In genomic region chr5:120632430-120632829, GRCh38 we compare ENCODE assay signal across 29 cellular contexts.
"Had no signal": no experiment of that assay in that cellular context is flagged by ENCODE, and none has a peak within 500 bp of the region (broad histone marks: within the 10 kb centered on the region; RNA-seq: fewer than 3 reads in every experiment).

No MANE protein-coding gene starts in this region.

- H3K27me3 ChIP-seq: stomach, suprapubic skin, testis, thyroid gland, tibial artery, tibial nerve, transverse colon, upper lobe of left lung, upper lobe of right lung, uterus, vagina had no signal

- H3K27me3 Mint-ChIP-seq: stimulated activated memory B cell treated with anti-CD40 and anti-IgM and Interleukin-4, amounts not matched to agents 10 μg/mL and 1 μg/mL and 100 μg/mL, for 72 hours; stimulated activated naive B cell treated with anti-CD40 and anti-IgM and Interleukin-4, amounts not matched to agents 10 μg/mL and 1 μg/mL and 100 μg/mL, for 72 hours; stimulated activated naive CD8-positive, alpha-beta T cell treated with anti-CD3 and anti-CD28 coated beads, Interleukin-15, amount 100 ng/mL, for 72 hours; stimulated activated naive CD8-positive, alpha-beta T cell treated with anti-CD3 and anti-CD28 coated beads, Interleukin-15, Interleukin-2, amounts not matched to agents 100 ng/mL and 50 ng/mL, for 24 hours had no signal

- H3K9me3 Mint-ChIP-seq: stimulated activated naive CD8-positive, alpha-beta T cell treated with anti-CD3 and anti-CD28 coated beads, Interleukin-15, Interleukin-2, amounts not matched to agents 100 ng/mL and 50 ng/mL, for 24 hours; type B pancreatic cell had no signal

- H3K9me3 ChIP-seq: stomach, suprapubic skin, testis, thoracic aorta, thyroid gland, tibial artery, tibial nerve, transverse colon, upper lobe of left lung, upper lobe of right lung, uterus, vagina had no signal

- H3K4me3 ChIP-seq: stomach, suprapubic skin, testis, thoracic aorta, thyroid gland, tibial artery, tibial nerve, transverse colon, upper lobe of left lung, upper lobe of right lung, uterus, vagina had no signal

- H3K4me1 ChIP-seq: stomach, suprapubic skin, testis, thyroid gland, tibial artery, tibial nerve, transverse colon, upper lobe of left lung, upper lobe of right lung, uterus, vagina had no signal

- H3K27ac ChIP-seq: stomach, suprapubic skin, testis, thoracic aorta, thyroid gland, tibial artery, tibial nerve, transverse colon, upper lobe of left lung, upper lobe of right lung, uterus, vagina had no signal

- ATAC-seq: stimulated activated effector memory CD8-positive, alpha-beta T cell treated with anti-CD3 and anti-CD28 coated beads, Interleukin-12 subunit alpha, Interleukin-12 subunit beta, amount 100 ng/mL, for 72 hours; stimulated activated memory B cell treated with anti-CD40 and anti-IgM and Interleukin-4, amounts not matched to agents 10 μg/mL and 1 μg/mL and 100 μg/mL, for 72 hours; stimulated activated naive B cell treated with anti-CD40 and anti-IgM and Interleukin-4, amounts not matched to agents 10 μg/mL and 1 μg/mL and 100 μg/mL, for 72 hours; stimulated activated naive CD8-positive, alpha-beta T cell treated with anti-CD3 and anti-CD28 coated beads, Interleukin-15, amount 100 ng/mL, for 72 hours; stimulated activated naive CD8-positive, alpha-beta T cell treated with anti-CD3 and anti-CD28 coated beads, Interleukin-15, Interleukin-2, amounts not matched to agents 100 U/mL and 50 U/mL, for 24 hours; upper lobe of right lung had no signal

- H3K36me3 ChIP-seq: stomach, suprapubic skin, thoracic aorta, thyroid gland, tibial artery, tibial nerve, transverse colon, upper lobe of left lung, upper lobe of right lung, uterus, vagina had no signal

- FAIRE-seq: urothelium cell line had no signal

- H3K4me3 Mint-ChIP-seq: stimulated activated effector memory CD8-positive, alpha-beta T cell treated with anti-CD3 and anti-CD28 coated beads, Interleukin-12 subunit alpha, Interleukin-12 subunit beta, amount 100 ng/mL, for 72 hours; stimulated activated memory B cell treated with anti-CD40 and anti-IgM and Interleukin-4, amounts not matched to agents 10 μg/mL and 1 μg/mL and 100 μg/mL, for 72 hours; stimulated activated naive B cell treated with anti-CD40 and anti-IgM and Interleukin-4, amounts not matched to agents 10 μg/mL and 1 μg/mL and 100 μg/mL, for 72 hours; stimulated activated naive CD8-positive, alpha-beta T cell treated with anti-CD3 and anti-CD28 coated beads, Interleukin-15, amount 100 ng/mL, for 72 hours; stimulated activated naive CD8-positive, alpha-beta T cell treated with anti-CD3 and anti-CD28 coated beads, Interleukin-15, Interleukin-2, amounts not matched to agents 100 ng/mL and 50 ng/mL, for 24 hours; type B pancreatic cell had no signal

- H3K4me1 Mint-ChIP-seq: stimulated activated effector memory CD8-positive, alpha-beta T cell treated with anti-CD3 and anti-CD28 coated beads, Interleukin-12 subunit alpha, Interleukin-12 subunit beta, amount 100 ng/mL, for 72 hours; stimulated activated memory B cell treated with anti-CD40 and anti-IgM and Interleukin-4, amounts not matched to agents 10 μg/mL and 1 μg/mL and 100 μg/mL, for 72 hours; stimulated activated naive B cell treated with anti-CD40 and anti-IgM and Interleukin-4, amounts not matched to agents 10 μg/mL and 1 μg/mL and 100 μg/mL, for 72 hours; stimulated activated naive CD8-positive, alpha-beta T cell treated with anti-CD3 and anti-CD28 coated beads, Interleukin-15, amount 100 ng/mL, for 72 hours had no signal

- H3K36me3 Mint-ChIP-seq: stimulated activated effector memory CD8-positive, alpha-beta T cell treated with anti-CD3 and anti-CD28 coated beads, Interleukin-12 subunit alpha, Interleukin-12 subunit beta, amount 100 ng/mL, for 72 hours; stimulated activated memory B cell treated with anti-CD40 and anti-IgM and Interleukin-4, amounts not matched to agents 10 μg/mL and 1 μg/mL and 100 μg/mL, for 72 hours; stimulated activated naive B cell treated with anti-CD40 and anti-IgM and Interleukin-4, amounts not matched to agents 10 μg/mL and 1 μg/mL and 100 μg/mL, for 72 hours; type B pancreatic cell had no signal

- H3K27ac Mint-ChIP-seq: stimulated activated effector memory CD8-positive, alpha-beta T cell treated with anti-CD3 and anti-CD28 coated beads, Interleukin-12 subunit alpha, Interleukin-12 subunit beta, amount 100 ng/mL, for 72 hours; stimulated activated memory B cell treated with anti-CD40 and anti-IgM and Interleukin-4, amounts not matched to agents 10 μg/mL and 1 μg/mL and 100 μg/mL, for 72 hours; stimulated activated naive B cell treated with anti-CD40 and anti-IgM and Interleukin-4, amounts not matched to agents 10 μg/mL and 1 μg/mL and 100 μg/mL, for 72 hours; stimulated activated naive CD8-positive, alpha-beta T cell treated with anti-CD3 and anti-CD28 coated beads, Interleukin-15, amount 100 ng/mL, for 72 hours; stimulated activated naive CD8-positive, alpha-beta T cell treated with anti-CD3 and anti-CD28 coated beads, Interleukin-15, Interleukin-2, amounts not matched to agents 100 ng/mL and 50 ng/mL, for 24 hours; type B pancreatic cell had no signal

- DNase-seq: stimulated activated CD4-positive, alpha-beta T cell treated with anti-CD3 and anti-CD28 coated beads, Interleukin-2, amount 100 ng/mL, for 48 hours; stimulated activated CD4-positive, alpha-beta T cell treated with anti-CD3 and anti-CD28 coated beads, Interleukin-4, amount 100 ng/mL, for 1 hour; stimulated activated CD4-positive, alpha-beta T cell treated with anti-CD3 and anti-CD28 coated beads, Interleukin-4, amount 100 ng/mL, for 24 hours; stimulated activated CD4-positive, alpha-beta T cell treated with anti-CD3 and anti-CD28 coated beads, Interleukin-4, amount 100 ng/mL, for 4 hours; stimulated activated CD8-positive, alpha-beta memory T cell treated with anti-CD3 and anti-CD28 coated beads, Interleukin-4, amount 100 ng/mL, for 48 hours; stimulated activated naive B cell treated with anti-CD40 and anti-IgM and Interleukin-4, amounts not matched to agents 10 μg/mL and 1 μg/mL and 100 μg/mL, for 72 hours; stimulated activated naive CD4-positive, alpha-beta T cell; stimulated activated naive CD4-positive, alpha-beta T cell treated with Interleukin-2 at 50 U/mL for 16 hours; stimulated activated naive CD8-positive, alpha-beta T cell treated with anti-CD3 and anti-CD28 coated beads, Interleukin-15, amount 100 ng/mL, for 72 hours; stimulated activated naive CD8-positive, alpha-beta T cell treated with anti-CD3 and anti-CD28 coated beads, Interleukin-15, Interleukin-2, amounts not matched to agents 100 U/mL and 50 U/mL, for 24 hours; stomach; substantia nigra; testis; thyroid gland; tibial artery; transverse colon; trophoblast cell; upper lobe of left lung; upper lobe of right lung; uterus had no signal
